16 cellular contexts compared by ENCODE assay signal in genomic region chr10:131909014-131909808, GRCh38. TPM values are rescaled to one million over a fixed set of nuclear protein-coding genes. Genes with fewer than 3 reads are reported as not detected.
A peak's percentile ranks its signal among the peaks of the same experiment; 100 is the strongest.
DNase-seq lines count a peak whose midpoint lies in the region; ATAC-seq and TF ChIP-seq lines count a peak whose summit lies in the region.
"Had no signal": no experiment of that assay in that cellular context is flagged by ENCODE, and none has a peak within 500 bp of the region (broad histone marks: within the 10 kb centered on the region; RNA-seq: fewer than 3 reads in every experiment).

No MANE protein-coding gene starts in this region.

- H3K9me3 ChIP-seq in MG63 = no peaks in the 10 kb centered on the region
- H3K9me3 ChIP-seq in effector memory CD4-positive, alpha-beta T cell (ENCODE audit: control insufficient read depth, low read length) = no peaks in the 10 kb centered on the region
- H3K9me3 ChIP-seq: ascending aorta had no signal

- no peaks in the 10 kb centered on the region for H3K27me3 Mint-ChIP-seq in activated T-cell treated with anti-CD3 and anti-CD28 coated beads, Interleukin-2, amount 50 U/mL, for 24 hours
- H3K27me3 Mint-ChIP-seq in progenitor cell of endocrine pancreas = no peaks in the 10 kb centered on the region
- no peaks in the 10 kb centered on the region for H3K27me3 Mint-ChIP-seq in type B pancreatic cell

- peak overlapping the region; percentile 40 for H3K27ac ChIP-seq in effector memory CD4-positive, alpha-beta T cell (ENCODE audit: insufficient read depth, low read length, poor library complexity, severe bottlenecking)
- H3K27ac ChIP-seq: ascending aorta had no signal

- DNase-seq in activated T-cell treated with anti-CD3 and anti-CD28 coated beads, Interleukin-2, amount 50 U/mL, for 24 hours = no peak
- DNase-seq in activated T-cell treated with anti-CD3 and anti-CD28 coated beads for 4 hours (no peak), MG63 (peak; percentile 16), progenitor cell of endocrine pancreas (ENCODE audit: low spot score, unreplicated experiment) (no peak), cerebellar nuclear complex (lab: John Stamatoyannopoulos, UW) (no peak), type B pancreatic cell (ENCODE audit: extremely low spot score, unreplicated experiment) (no peak)
- DNase-seq in effector memory CD4-positive, alpha-beta T cell = no peak
- DNase-seq: activated T-cell treated with anti-CD3 and anti-CD28 coated beads, Interleukin-2, amount 50 U/mL, for 4 hours; cortex of kidney; DMS 273 treated with DMSO at 0.1 percent for 48 hours; Kasumi-1; natural killer cell; NCI-H187; NCI-H524 treated with DMSO at 0.1 percent for 48 hours had no signal

- H3K4me1 Mint-ChIP-seq in activated T-cell treated with anti-CD3 and anti-CD28 coated beads, Interleukin-2, amount 50 U/mL, for 24 hours (ENCODE audit: low read depth) = peaks cover 89% of the 10 kb centered on the region
- peaks cover 24% of the 10 kb centered on the region for H3K4me1 Mint-ChIP-seq in progenitor cell of endocrine pancreas (ENCODE audit: low read depth)
- peaks cover 60% of the 10 kb centered on the region for H3K4me1 Mint-ChIP-seq in type B pancreatic cell (ENCODE audit: unreplicated experiment)

- peak overlapping the region; percentile 88 for H3K27ac Mint-ChIP-seq in activated T-cell treated with anti-CD3 and anti-CD28 coated beads, Interleukin-2, amount 50 U/mL, for 24 hours
- peak overlapping the region; percentile 84 for H3K27ac Mint-ChIP-seq in progenitor cell of endocrine pancreas
- H3K27ac Mint-ChIP-seq in type B pancreatic cell = no peak overlapping the region

- peaks cover 49% of the 10 kb centered on the region for H3K36me3 ChIP-seq in MG63
- no peaks in the 10 kb centered on the region for H3K36me3 ChIP-seq in effector memory CD4-positive, alpha-beta T cell (ENCODE audit: control insufficient read depth, insufficient read depth, low read length)

- H3K36me3 Mint-ChIP-seq in activated T-cell treated with anti-CD3 and anti-CD28 coated beads, Interleukin-2, amount 50 U/mL, for 24 hours (ENCODE audit: low read depth) = peaks cover 85% of the 10 kb centered on the region
- H3K36me3 Mint-ChIP-seq in progenitor cell of endocrine pancreas (ENCODE audit: insufficient read depth) (peaks cover 7% of the 10 kb centered on the region), type B pancreatic cell (peaks cover 16% of the 10 kb centered on the region)
- H3K36me3 Mint-ChIP-seq: natural killer cell had no signal

- TF ChIP-seq CTCF in progenitor cell of endocrine pancreas (IDR thresholded peaks at IDR 0.05; ENCODE audit: unreplicated experiment) (no peak), type B pancreatic cell (conservative IDR thresholded peaks at IDR 0.05) (no peak)

- H3K4me1 ChIP-seq in effector memory CD4-positive, alpha-beta T cell (ENCODE audit: control insufficient read depth, insufficient read depth, low read length, poor library complexity, severe bottlenecking) = peaks cover 39% of the 10 kb centered on the region

- no peak for ATAC-seq in GM19395 (IDR thresholded peaks at IDR 0.05; ENCODE audit: unreplicated experiment)
- ATAC-seq: activated T-cell treated with anti-CD3 and anti-CD28 coated beads, Interleukin-2, amount 50 U/mL, for 4 hours; natural killer cell had no signal

- peaks cover 2% of the 10 kb centered on the region for H3K9me3 Mint-ChIP-seq in activated T-cell treated with anti-CD3 and anti-CD28 coated beads, Interleukin-2, amount 50 U/mL, for 24 hours
- no peaks in the 10 kb centered on the region for H3K9me3 Mint-ChIP-seq in progenitor cell of endocrine pancreas (ENCODE audit: low read depth)
- no peaks in the 10 kb centered on the region for H3K9me3 Mint-ChIP-seq in type B pancreatic cell
- H3K9me3 Mint-ChIP-seq: activated T-cell treated with anti-CD3 and anti-CD28 coated beads, Interleukin-2, amount 50 U/mL, for 4 hours; natural killer cell had no signal

- no peaks in the 10 kb centered on the region for H3K27me3 ChIP-seq in MG63
- no peaks in the 10 kb centered on the region for H3K27me3 ChIP-seq in effector memory CD4-positive, alpha-beta T cell (replicated peaks; ENCODE audit: control insufficient read depth, insufficient read depth, low read length, poor library complexity, severe bottlenecking)
- H3K27me3 ChIP-seq: ascending aorta had no signal

- no peak overlapping the region for H3K4me3 Mint-ChIP-seq in activated T-cell treated with anti-CD3 and anti-CD28 coated beads, Interleukin-2, amount 50 U/mL, for 24 hours
- H3K4me3 Mint-ChIP-seq in progenitor cell of endocrine pancreas (ENCODE audit: low read depth) = no peak overlapping the region
- H3K4me3 Mint-ChIP-seq in type B pancreatic cell = no peak overlapping the region
- H3K4me3 Mint-ChIP-seq: natural killer cell had no signal

- no peak overlapping the region for H3K4me3 ChIP-seq in MG63
- no peak overlapping the region for H3K4me3 ChIP-seq in effector memory CD4-positive, alpha-beta T cell (ENCODE audit: insufficient read depth, low read depth, low read length, poor library complexity, severe bottlenecking)
- H3K4me3 ChIP-seq: ascending aorta had no signal

RNA-seq across cellular contexts. Expression of gene PPP2R2D, which starts 8.4 kb away (rescaled TPM):
- total RNA-seq in MG63 (2014; rRNA removed; shearing (Covaris generic); ENCODE audit: low replicate concordance) = 28.8 and 40.9 TPM in 2 replicates
- total RNA-seq in progenitor cell of endocrine pancreas = 41.1 and 43.6 TPM in 2 replicates
- total RNA-seq in type B pancreatic cell (ENCODE audit: low replicate concordance) = 36.6 and 38.1 TPM in 2 replicates
